1 cellular context compared by ENCODE assay signal in the genomic region with DNA sequence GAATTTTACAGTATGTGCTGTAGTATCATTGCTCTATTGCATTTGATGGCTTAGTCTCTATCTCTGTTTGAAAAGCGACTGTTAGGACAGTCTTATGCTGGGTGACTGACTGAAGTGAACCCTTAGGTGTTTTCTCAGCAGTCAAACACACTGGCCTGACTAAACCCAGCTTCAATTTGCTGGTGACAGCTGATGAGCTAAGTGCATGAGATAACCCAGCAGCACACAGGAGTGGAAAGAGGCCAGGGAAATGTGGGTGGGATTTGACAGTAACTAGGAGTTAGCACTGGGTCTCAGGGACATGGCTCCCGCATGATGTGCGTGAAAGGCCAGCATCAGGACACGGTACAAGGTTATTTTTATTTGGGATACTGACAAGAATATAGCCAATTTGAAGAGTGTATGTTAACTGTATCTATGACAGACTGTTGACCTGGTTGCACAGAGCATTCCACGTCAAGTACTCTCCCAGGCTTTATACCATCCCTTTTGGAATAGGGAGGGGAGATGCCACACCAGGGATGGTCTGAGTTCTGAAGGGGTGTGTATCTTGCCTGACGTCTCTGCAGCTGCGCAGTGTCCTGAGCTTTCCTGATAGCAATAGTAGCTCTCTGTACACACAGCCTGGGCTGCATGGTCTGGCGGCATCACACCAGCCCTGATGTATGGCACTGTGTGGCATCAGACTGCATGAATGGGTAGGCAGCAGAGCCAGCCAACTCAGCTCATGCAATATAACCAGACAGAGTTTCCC.
TF ChIP-seq lines count a peak whose summit lies in the region.

No MANE protein-coding gene starts in this region.

TF ChIP-seq in SK-N-SH, 30 proteins besides CTCF, POLR2A, EP300 and RAD21 (continued from another document):
- TF ChIP-seq, protein P1, sequence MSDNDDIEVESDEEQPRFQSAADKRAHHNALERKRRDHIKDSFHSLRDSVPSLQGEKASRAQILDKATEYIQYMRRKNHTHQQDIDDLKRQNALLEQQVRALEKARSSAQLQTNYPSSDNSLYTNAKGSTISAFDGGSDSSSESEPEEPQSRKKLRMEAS (IDR thresholded peaks at IDR 0.05; ENCODE audit: low read depth), result no peak
- peak; percentile 37; the same call in 1 of the 2 replicates for TF ChIP-seq TCF12 (IDR thresholded peaks at IDR 0.05)
- TF ChIP-seq SIN3A (IDR thresholded peaks at IDR 0.05; ENCODE audit: borderline replicate concordance, low read depth, low read length), result no peak
- TF ChIP-seq, protein P2, sequence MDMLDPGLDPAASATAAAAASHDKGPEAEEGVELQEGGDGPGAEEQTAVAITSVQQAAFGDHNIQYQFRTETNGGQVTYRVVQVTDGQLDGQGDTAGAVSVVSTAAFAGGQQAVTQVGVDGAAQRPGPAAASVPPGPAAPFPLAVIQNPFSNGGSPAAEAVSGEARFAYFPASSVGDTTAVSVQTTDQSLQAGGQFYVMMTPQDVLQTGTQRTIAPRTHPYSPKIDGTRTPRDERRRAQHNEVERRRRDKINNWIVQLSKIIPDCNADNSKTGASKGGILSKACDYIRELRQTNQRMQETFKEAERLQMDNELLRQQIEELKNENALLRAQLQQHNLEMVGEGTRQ (IDR thresholded peaks at IDR 0.05; ENCODE audit: borderline replicate concordance, low read depth, low read length), result no peak
